Comparison of ENCODE assay signal across 10 cellular contexts in the genomic region with DNA sequence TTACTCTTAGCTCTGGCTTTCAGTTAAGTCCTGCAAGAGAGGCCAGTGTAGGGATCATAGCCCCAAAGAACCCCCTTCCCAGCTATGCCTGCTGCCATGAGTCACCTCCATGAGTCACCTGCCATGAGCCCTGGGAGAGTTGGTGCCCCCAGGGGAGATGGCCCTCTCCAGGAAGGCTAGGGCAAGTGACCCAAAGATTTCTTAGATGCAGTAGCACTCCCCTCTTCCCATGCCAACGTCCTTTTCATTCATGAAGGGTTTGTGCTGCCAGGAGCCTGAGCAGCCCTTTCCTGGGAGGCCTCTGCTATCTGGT.
DNase-seq lines count a peak whose midpoint lies in the region; ATAC-seq and TF ChIP-seq lines count a peak whose summit lies in the region.
"Had no signal": no experiment of that assay in that cellular context is flagged by ENCODE, and none has a peak within 500 bp of the region (broad histone marks: within the 10 kb centered on the region; RNA-seq: fewer than 3 reads in every experiment).

No MANE protein-coding gene starts in this region.

- ATAC-seq in WTC11 (no peak), HG02763 (IDR thresholded peaks at IDR 0.05; ENCODE audit: unreplicated experiment) (no peak)

- CTCF ChIA-PET in WTC11 (lab: Charles Lee) = interaction anchor here (1.6 kb wide), 1 partner anchor 58 kb away, joined by 3 read pairs; no protein-coding TSS in a partner anchor

- intact Hi-C loops in activated T-helper 2 cell treated with anti-CD3 and anti-CD28 coated beads, Interferon-gamma antibody, Interleukin-2, Interleukin-4, amounts not matched to agents 10 μg/mL and 5 μg/mL and 100 μg/mL, durations not matched to agents 14 hours and 24 hours and 36 hours (cut with micrococcal nuclease) = no loop called here

- TF ChIP-seq CTCF in WTC11 (IDR thresholded peaks at IDR 0.05) = no peak

- H3K27ac Mint-ChIP-seq in WTC11 = peak overlapping the region; percentile 36; the same call in 1 of the 2 replicates
- H3K27ac Mint-ChIP-seq in activated T-helper 2 cell treated with anti-CD3 and anti-CD28 coated beads, Interferon-gamma antibody, Interleukin-2, Interleukin-4, amounts not matched to agents 10 μg/mL and 5 μg/mL and 100 μg/mL, durations not matched to agents 14 hours and 24 hours and 36 hours = no peak overlapping the region

- H3K4me1 Mint-ChIP-seq in WTC11 = peaks cover 14% of the 10 kb centered on the region
- peaks cover 28% of the 10 kb centered on the region for H3K4me1 Mint-ChIP-seq in activated T-helper 2 cell treated with anti-CD3 and anti-CD28 coated beads, Interferon-gamma antibody, Interleukin-2, Interleukin-4, amounts not matched to agents 10 μg/mL and 5 μg/mL and 100 μg/mL, durations not matched to agents 14 hours and 24 hours and 36 hours (ENCODE audit: low read depth)

- no peak overlapping the region for H3K4me3 Mint-ChIP-seq in WTC11
- no peak overlapping the region for H3K4me3 Mint-ChIP-seq in activated T-helper 2 cell treated with anti-CD3 and anti-CD28 coated beads, Interferon-gamma antibody, Interleukin-2, Interleukin-4, amounts not matched to agents 10 μg/mL and 5 μg/mL and 100 μg/mL, durations not matched to agents 14 hours and 24 hours and 36 hours (ENCODE audit: low read depth)

- peaks cover 9% of the 10 kb centered on the region; the same call in 1 of the 2 replicates for H3K9me3 Mint-ChIP-seq in WTC11
- H3K9me3 Mint-ChIP-seq in activated T-helper 2 cell treated with anti-CD3 and anti-CD28 coated beads, Interferon-gamma antibody, Interleukin-2, Interleukin-4, amounts not matched to agents 10 μg/mL and 5 μg/mL and 100 μg/mL, durations not matched to agents 14 hours and 24 hours and 36 hours = no peaks in the 10 kb centered on the region
- H3K9me3 Mint-ChIP-seq: CD4-positive, alpha-beta memory T cell had no signal

- peaks cover 18% of the 10 kb centered on the region for H3K36me3 Mint-ChIP-seq in WTC11
- peaks cover 27% of the 10 kb centered on the region for H3K36me3 Mint-ChIP-seq in activated T-helper 2 cell treated with anti-CD3 and anti-CD28 coated beads, Interferon-gamma antibody, Interleukin-2, Interleukin-4, amounts not matched to agents 10 μg/mL and 5 μg/mL and 100 μg/mL, durations not matched to agents 14 hours and 24 hours and 36 hours (ENCODE audit: low read depth)

- POLR2A ChIA-PET in WTC11 (lab: Charles Lee) = no interaction called here

- peak; percentile 92 for DNase-seq in A172 (ENCODE audit: low spot score)
- peak; percentile 22 for DNase-seq in HCEC 1CT
- no peak for DNase-seq in WTC11 (ENCODE audit: low spot score)
- peak; percentile 63 for DNase-seq in iris pigment epithelial cell (ENCODE audit: low read depth)
- DNase-seq in activated T-helper 2 cell treated with anti-CD3 and anti-CD28 coated beads, Interferon-gamma antibody, Interleukin-2, Interleukin-4, amounts not matched to agents 10 μg/mL and 5 μg/mL and 100 μg/mL, durations not matched to agents 14 hours and 24 hours and 36 hours (ENCODE audit: low spot score) = no peak
- no peak for DNase-seq in NCI-H748 treated with DMSO at 0.1 percent for 48 hours (lab: John Stamatoyannopoulos, UW)
- DNase-seq in cerebellar nuclear complex (lab: John Stamatoyannopoulos, UW) = no peak
- DNase-seq: CD4-positive, alpha-beta memory T cell; Right ventricle myocardium superior had no signal

- no peaks in the 10 kb centered on the region for H3K27me3 Mint-ChIP-seq in WTC11 (ENCODE audit: low read depth)
- H3K27me3 Mint-ChIP-seq in activated T-helper 2 cell treated with anti-CD3 and anti-CD28 coated beads, Interferon-gamma antibody, Interleukin-2, Interleukin-4, amounts not matched to agents 10 μg/mL and 5 μg/mL and 100 μg/mL, durations not matched to agents 14 hours and 24 hours and 36 hours (ENCODE audit: low read depth) = no peaks in the 10 kb centered on the region
- H3K27me3 Mint-ChIP-seq: CD4-positive, alpha-beta memory T cell had no signal

TF ChIP-seq in WTC11, 78 proteins besides CTCF, POLR2A, EP300 and RAD21:
- no peak for TF ChIP-seq FOXK1 (CRISPR knock-in tag; IDR thresholded peaks at IDR 0.05)
- TF ChIP-seq SMAD3 (CRISPR knock-in tag; IDR thresholded peaks at IDR 0.05; ENCODE audit: borderline replicate concordance) = no peak
- TF ChIP-seq SP1 (CRISPR knock-in tag; conservative IDR thresholded peaks at IDR 0.05) = no peak
- TF ChIP-seq, protein P1, sequence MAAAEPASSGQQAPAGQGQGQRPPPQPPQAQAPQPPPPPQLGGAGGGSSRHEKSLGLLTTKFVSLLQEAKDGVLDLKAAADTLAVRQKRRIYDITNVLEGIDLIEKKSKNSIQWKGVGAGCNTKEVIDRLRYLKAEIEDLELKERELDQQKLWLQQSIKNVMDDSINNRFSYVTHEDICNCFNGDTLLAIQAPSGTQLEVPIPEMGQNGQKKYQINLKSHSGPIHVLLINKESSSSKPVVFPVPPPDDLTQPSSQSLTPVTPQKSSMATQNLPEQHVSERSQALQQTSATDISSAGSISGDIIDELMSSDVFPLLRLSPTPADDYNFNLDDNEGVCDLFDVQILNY (CRISPR knock-in tag; IDR thresholded peaks at IDR 0.05) = no peak
- TF ChIP-seq NR2C2 (CRISPR knock-in tag; IDR thresholded peaks at IDR 0.05) = no peak
- TF ChIP-seq CREM (CRISPR knock-in tag; IDR thresholded peaks at IDR 0.05) = no peak
- no peak for TF ChIP-seq ZBTB21 (CRISPR knock-in tag; IDR thresholded peaks at IDR 0.05; ENCODE audit: borderline replicate concordance)
- TF ChIP-seq NFYB (CRISPR knock-in tag; conservative IDR thresholded peaks at IDR 0.05; ENCODE audit: low read depth) = no peak
- TF ChIP-seq, protein P2, sequence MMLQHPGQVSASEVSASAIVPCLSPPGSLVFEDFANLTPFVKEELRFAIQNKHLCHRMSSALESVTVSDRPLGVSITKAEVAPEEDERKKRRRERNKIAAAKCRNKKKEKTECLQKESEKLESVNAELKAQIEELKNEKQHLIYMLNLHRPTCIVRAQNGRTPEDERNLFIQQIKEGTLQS (CRISPR knock-in tag; conservative IDR thresholded peaks at IDR 0.05) = no peak
- TF ChIP-seq, protein P3, sequence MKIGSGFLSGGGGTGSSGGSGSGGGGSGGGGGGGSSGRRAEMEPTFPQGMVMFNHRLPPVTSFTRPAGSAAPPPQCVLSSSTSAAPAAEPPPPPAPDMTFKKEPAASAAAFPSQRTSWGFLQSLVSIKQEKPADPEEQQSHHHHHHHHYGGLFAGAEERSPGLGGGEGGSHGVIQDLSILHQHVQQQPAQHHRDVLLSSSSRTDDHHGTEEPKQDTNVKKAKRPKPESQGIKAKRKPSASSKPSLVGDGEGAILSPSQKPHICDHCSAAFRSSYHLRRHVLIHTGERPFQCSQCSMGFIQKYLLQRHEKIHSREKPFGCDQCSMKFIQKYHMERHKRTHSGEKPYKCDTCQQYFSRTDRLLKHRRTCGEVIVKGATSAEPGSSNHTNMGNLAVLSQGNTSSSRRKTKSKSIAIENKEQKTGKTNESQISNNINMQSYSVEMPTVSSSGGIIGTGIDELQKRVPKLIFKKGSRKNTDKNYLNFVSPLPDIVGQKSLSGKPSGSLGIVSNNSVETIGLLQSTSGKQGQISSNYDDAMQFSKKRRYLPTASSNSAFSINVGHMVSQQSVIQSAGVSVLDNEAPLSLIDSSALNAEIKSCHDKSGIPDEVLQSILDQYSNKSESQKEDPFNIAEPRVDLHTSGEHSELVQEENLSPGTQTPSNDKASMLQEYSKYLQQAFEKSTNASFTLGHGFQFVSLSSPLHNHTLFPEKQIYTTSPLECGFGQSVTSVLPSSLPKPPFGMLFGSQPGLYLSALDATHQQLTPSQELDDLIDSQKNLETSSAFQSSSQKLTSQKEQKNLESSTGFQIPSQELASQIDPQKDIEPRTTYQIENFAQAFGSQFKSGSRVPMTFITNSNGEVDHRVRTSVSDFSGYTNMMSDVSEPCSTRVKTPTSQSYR (CRISPR knock-in tag; IDR thresholded peaks at IDR 0.05) = no peak
- TF ChIP-seq, protein P4, sequence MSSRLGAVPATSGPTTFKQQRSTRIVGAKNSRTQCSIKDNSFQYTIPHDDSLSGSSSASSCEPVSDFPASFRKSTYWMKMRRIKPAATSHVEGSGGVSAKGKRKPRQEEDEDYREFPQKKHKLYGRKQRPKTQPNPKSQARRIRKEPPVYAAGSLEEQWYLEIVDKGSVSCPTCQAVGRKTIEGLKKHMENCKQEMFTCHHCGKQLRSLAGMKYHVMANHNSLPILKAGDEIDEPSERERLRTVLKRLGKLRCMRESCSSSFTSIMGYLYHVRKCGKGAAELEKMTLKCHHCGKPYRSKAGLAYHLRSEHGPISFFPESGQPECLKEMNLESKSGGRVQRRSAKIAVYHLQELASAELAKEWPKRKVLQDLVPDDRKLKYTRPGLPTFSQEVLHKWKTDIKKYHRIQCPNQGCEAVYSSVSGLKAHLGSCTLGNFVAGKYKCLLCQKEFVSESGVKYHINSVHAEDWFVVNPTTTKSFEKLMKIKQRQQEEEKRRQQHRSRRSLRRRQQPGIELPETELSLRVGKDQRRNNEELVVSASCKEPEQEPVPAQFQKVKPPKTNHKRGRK (CRISPR knock-in tag; IDR thresholded peaks at IDR 0.05; ENCODE audit: borderline replicate concordance) = no peak
- TF ChIP-seq SOX15 (CRISPR knock-in tag; IDR thresholded peaks at IDR 0.05) = no peak
- TF ChIP-seq ZNF232 (CRISPR knock-in tag; IDR thresholded peaks at IDR 0.05) = no peak
- no peak for TF ChIP-seq ZNF396 (CRISPR knock-in tag; IDR thresholded peaks at IDR 0.05; ENCODE audit: borderline replicate concordance)
- TF ChIP-seq, protein P5, sequence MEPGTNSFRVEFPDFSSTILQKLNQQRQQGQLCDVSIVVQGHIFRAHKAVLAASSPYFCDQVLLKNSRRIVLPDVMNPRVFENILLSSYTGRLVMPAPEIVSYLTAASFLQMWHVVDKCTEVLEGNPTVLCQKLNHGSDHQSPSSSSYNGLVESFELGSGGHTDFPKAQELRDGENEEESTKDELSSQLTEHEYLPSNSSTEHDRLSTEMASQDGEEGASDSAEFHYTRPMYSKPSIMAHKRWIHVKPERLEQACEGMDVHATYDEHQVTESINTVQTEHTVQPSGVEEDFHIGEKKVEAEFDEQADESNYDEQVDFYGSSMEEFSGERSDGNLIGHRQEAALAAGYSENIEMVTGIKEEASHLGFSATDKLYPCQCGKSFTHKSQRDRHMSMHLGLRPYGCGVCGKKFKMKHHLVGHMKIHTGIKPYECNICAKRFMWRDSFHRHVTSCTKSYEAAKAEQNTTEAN (CRISPR knock-in tag; IDR thresholded peaks at IDR 0.05) = no peak
- TF ChIP-seq GTF2I (CRISPR knock-in tag; conservative IDR thresholded peaks at IDR 0.05) = no peak
- TF ChIP-seq KAT7 (CRISPR knock-in tag; IDR thresholded peaks at IDR 0.05; ENCODE audit: borderline replicate concordance) = no peak

Comparison
In these comparisons a context has a peak if more than half of its experiments do, and no peak if none do; other contexts are left out.
1. DNase-seq: peak in A172 (single experiment), HCEC 1CT (single experiment) and iris pigment epithelial cell (single experiment); none in WTC11 (single experiment), activated T-helper 2 cell treated with anti-CD3 and anti-CD28 coated beads, Interferon-gamma antibody, Interleukin-2, Interleukin-4, amounts not matched to agents 10 μg/mL and 5 μg/mL and 100 μg/mL, durations not matched to agents 14 hours and 24 hours and 36 hours (single experiment), NCI-H748 treated with DMSO at 0.1 percent for 48 hours (single experiment) and cerebellar nuclear complex (0 of 2).